9 cellular contexts compared by ENCODE assay signal in the genomic region with DNA sequence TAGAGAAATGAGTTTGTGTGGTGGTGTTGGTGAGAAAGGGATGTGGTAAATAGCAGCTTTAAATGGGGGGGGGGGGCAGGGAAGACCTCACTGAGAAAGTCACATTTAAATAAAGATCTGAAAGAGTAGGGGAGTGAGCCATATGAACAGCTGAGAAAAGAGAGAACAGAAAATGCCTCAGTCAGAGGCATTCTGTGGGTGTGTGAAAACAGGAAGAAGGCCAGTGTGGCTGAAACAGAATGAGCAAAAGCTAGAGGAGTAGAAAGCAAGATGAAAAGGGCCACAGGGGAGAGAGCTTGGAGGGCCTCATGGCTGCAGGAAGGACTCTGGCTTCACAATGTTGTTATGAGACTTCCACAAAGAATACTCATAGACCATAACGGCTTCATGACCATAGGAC.
A peak's percentile ranks its signal among the peaks of the same experiment; 100 is the strongest.
DNase-seq lines count a peak whose midpoint lies in the region; ATAC-seq and TF ChIP-seq lines count a peak whose summit lies in the region.
"Had no signal": no experiment of that assay in that cellular context is flagged by ENCODE, and none has a peak within 500 bp of the region (broad histone marks: within the 10 kb centered on the region; RNA-seq: fewer than 3 reads in every experiment).

No MANE protein-coding gene starts in this region.

- no peak overlapping the region for H2AK5ac ChIP-seq in H9 (ENCODE audit: insufficient read length, low read length)

- no peak overlapping the region for H3K4me2 ChIP-seq in H9 (ENCODE audit: insufficient read depth, insufficient read length, low read length)

- TF ChIP-seq CTCF in GM12864 (IDR thresholded peaks at IDR 0.05; ENCODE audit: low read depth, low read length, missing control alignments): no peak
- TF ChIP-seq CTCF in progenitor cell of endocrine pancreas (IDR thresholded peaks at IDR 0.05; ENCODE audit: unreplicated experiment): no peak
- no peak for TF ChIP-seq CTCF in H9 (conservative IDR thresholded peaks at IDR 0.05)

- H3K27me3 Mint-ChIP-seq in progenitor cell of endocrine pancreas (no peaks in the 10 kb centered on the region), H9 (ENCODE audit: low read depth) (no peaks in the 10 kb centered on the region)
- H3K27me3 Mint-ChIP-seq in activated CD8-positive, alpha-beta T cell treated with anti-CD3 and anti-CD28 coated beads, Interleukin-2, amount 10 ng/mL, durations not matched to agents 7 days and 5 days (ENCODE audit: low read depth): no peaks in the 10 kb centered on the region

- H3K79me1 ChIP-seq in H9 (ENCODE audit: insufficient read depth, low read depth, low read length, poor library complexity, severe bottlenecking): no peaks in the 10 kb centered on the region

- DNase-seq in GM12864 (ENCODE audit: low read depth): peak; percentile 79
- DNase-seq in MV-4-11 (lab: John Stamatoyannopoulos, UW): peak; percentile 91
- no peak for DNase-seq in progenitor cell of endocrine pancreas (ENCODE audit: low spot score, unreplicated experiment)
- no peak for DNase-seq in iPS-NIHi11 (ENCODE audit: low spot score)
- DNase-seq in H9: no peak
- no peak for DNase-seq in activated CD8-positive, alpha-beta T cell treated with anti-CD3 and anti-CD28 coated beads, Interleukin-2, amount 10 ng/mL, durations not matched to agents 7 days and 5 days
- DNase-seq: left lung had no signal

- H3K4me1 Mint-ChIP-seq in progenitor cell of endocrine pancreas (ENCODE audit: low read depth) (no peaks in the 10 kb centered on the region), H9 (peaks cover 6 to 7% of the 10 kb centered on the region in 2 experiments)
- H3K4me1 Mint-ChIP-seq in activated CD8-positive, alpha-beta T cell treated with anti-CD3 and anti-CD28 coated beads, Interleukin-2, amount 10 ng/mL, durations not matched to agents 7 days and 5 days (ENCODE audit: low read depth): no peaks in the 10 kb centered on the region

- H2AFZ ChIP-seq in H9 (ENCODE audit: low read length): no peak overlapping the region

- H3K9me3 Mint-ChIP-seq in progenitor cell of endocrine pancreas (ENCODE audit: low read depth) (no peaks in the 10 kb centered on the region), H9 (peaks cover 4 to 5% of the 10 kb centered on the region in 2 experiments; a peak in 2 of 5 replicates)
- no peaks in the 10 kb centered on the region for H3K9me3 Mint-ChIP-seq in activated CD8-positive, alpha-beta T cell treated with anti-CD3 and anti-CD28 coated beads, Interleukin-2, amount 10 ng/mL, durations not matched to agents 7 days and 5 days (ENCODE audit: insufficient read depth)

- H4K8ac ChIP-seq in H9 (replicated peaks; ENCODE audit: insufficient read length, low read depth, low read length): no peak overlapping the region

- no peak overlapping the region for H3K4ac ChIP-seq in H9 (ENCODE audit: low read depth, low read length)

- no peak overlapping the region for H3K18ac ChIP-seq in H9 (ENCODE audit: insufficient read length, low read depth, low read length)

- no peak overlapping the region for H2BK20ac ChIP-seq in H9 (ENCODE audit: low read depth, low read length, poor library complexity, severe bottlenecking)

- no peaks in the 10 kb centered on the region for H3K4me1 ChIP-seq in H9 (ENCODE audit: insufficient read depth, low read length)
- H3K4me1 ChIP-seq: left lung had no signal

- no peak overlapping the region for H3K4me3 ChIP-seq in GM12864 (ENCODE audit: low read depth, low read length)
- H3K4me3 ChIP-seq: left lung had no signal

- no peak overlapping the region for H3K56ac ChIP-seq in H9 (ENCODE audit: insufficient read length, low read depth, low read length)

- H2BK15ac ChIP-seq in H9 (ENCODE audit: low read depth, low read length): no peak overlapping the region

- no peak overlapping the region for H2BK5ac ChIP-seq in H9 (ENCODE audit: insufficient read length, low read length)

- H3K79me2 ChIP-seq in H9 (ENCODE audit: insufficient read depth, low read length): no peaks in the 10 kb centered on the region

- H4K5ac ChIP-seq in H9 (ENCODE audit: insufficient read length, low read depth, low read length): no peak overlapping the region

- ATAC-seq in GM19397 (IDR thresholded peaks at IDR 0.05; ENCODE audit: unreplicated experiment) (peak; percentile 100), HG02938 (IDR thresholded peaks at IDR 0.05; ENCODE audit: unreplicated experiment) (peak; percentile 100)
- ATAC-seq in activated CD8-positive, alpha-beta T cell treated with anti-CD3 and anti-CD28 coated beads, Interleukin-2, amount 10 ng/mL, durations not matched to agents 7 days and 5 days: no peak
- ATAC-seq: left lung had no signal

- no peak overlapping the region for H3K4me3 Mint-ChIP-seq in progenitor cell of endocrine pancreas (ENCODE audit: low read depth)
- H3K4me3 Mint-ChIP-seq in H9: no peak overlapping the region
- no peak overlapping the region for H3K4me3 Mint-ChIP-seq in activated CD8-positive, alpha-beta T cell treated with anti-CD3 and anti-CD28 coated beads, Interleukin-2, amount 10 ng/mL, durations not matched to agents 7 days and 5 days

- H3K9me3 ChIP-seq in H9 (ENCODE audit: control insufficient read depth, low read depth, low read length): no peaks in the 10 kb centered on the region

- no peak overlapping the region for H3K27ac ChIP-seq in H9 (ENCODE audit: insufficient read length, low read depth, low read length)
- H3K27ac ChIP-seq: left lung had no signal

- POLR2A ChIA-PET in activated CD8-positive, alpha-beta T cell treated with anti-CD3 and anti-CD28 coated beads, Interleukin-2, amount 10 ng/mL, durations not matched to agents 7 days and 5 days (lab: Charles Lee): no interaction called here

- WGBS in H9 (ENCODE audit: extremely low coverage, insufficient read length, low lambda C conversion rate): no CpG with 5 or more reads among the region's 1 CpG

- no peak overlapping the region for H2BK120ac ChIP-seq in H9 (ENCODE audit: low read depth, low read length, poor library complexity, severe bottlenecking)

- H3K27ac Mint-ChIP-seq in progenitor cell of endocrine pancreas (no peak overlapping the region), H9 (peak overlapping the region in 1 of 3 experiments; percentile 58; a peak in 2 of 7 replicates)
- no peak overlapping the region for H3K27ac Mint-ChIP-seq in activated CD8-positive, alpha-beta T cell treated with anti-CD3 and anti-CD28 coated beads, Interleukin-2, amount 10 ng/mL, durations not matched to agents 7 days and 5 days

- H3K27me3 ChIP-seq in H9 (ENCODE audit: insufficient read depth, low read length): no peaks in the 10 kb centered on the region
- H3K27me3 ChIP-seq: left lung had no signal

- H2BK12ac ChIP-seq in H9 (ENCODE audit: insufficient read length, low read depth, low read length): no peak overlapping the region

- CTCF ChIA-PET in activated CD8-positive, alpha-beta T cell treated with anti-CD3 and anti-CD28 coated beads, Interleukin-2, amount 10 ng/mL, durations not matched to agents 7 days and 5 days (lab: Charles Lee): no interaction called here

- no peak overlapping the region for H3K9ac ChIP-seq in H9 (ENCODE audit: extremely low read depth, insufficient read length, low read length)

- H3K36me3 Mint-ChIP-seq in progenitor cell of endocrine pancreas (ENCODE audit: insufficient read depth) (no peaks in the 10 kb centered on the region), H9 (ENCODE audit: insufficient read depth in 1 of 3, low read depth in 3 of 3) (peaks cover 0 to 6% (median 3%) of the 10 kb centered on the region in 3 experiments; a peak in 3 of 7 replicates)
- no peaks in the 10 kb centered on the region for H3K36me3 Mint-ChIP-seq in activated CD8-positive, alpha-beta T cell treated with anti-CD3 and anti-CD28 coated beads, Interleukin-2, amount 10 ng/mL, durations not matched to agents 7 days and 5 days (ENCODE audit: low read depth)

- H3K14ac ChIP-seq in H9 (ENCODE audit: insufficient read depth, low read length): no peak overlapping the region

- no peaks in the 10 kb centered on the region for H3K23me2 ChIP-seq in H9 (ENCODE audit: insufficient read length, low read depth, low read length, poor library complexity, severe bottlenecking)

- no peak overlapping the region for H3K23ac ChIP-seq in H9 (ENCODE audit: insufficient read length, low read depth, low read length)

- H4K91ac ChIP-seq in H9 (ENCODE audit: insufficient read length, low read depth, low read length): no peak overlapping the region

- no peak overlapping the region for H3T11ph ChIP-seq in H9 (ENCODE audit: low read length)

- no peaks in the 10 kb centered on the region for H4K20me1 ChIP-seq in H9 (ENCODE audit: control insufficient read depth, insufficient read depth, insufficient read length)

Comparison
In these comparisons a context has a peak if more than half of its experiments do, and no peak if none do; other contexts are left out.
1. DNase-seq: peak in GM12864 (single experiment) and MV-4-11 (single experiment); none in progenitor cell of endocrine pancreas (single experiment), iPS-NIHi11 (single experiment), H9 (single experiment) and activated CD8-positive, alpha-beta T cell treated with anti-CD3 and anti-CD28 coated beads, Interleukin-2, amount 10 ng/mL, durations not matched to agents 7 days and 5 days (single experiment).